Comparison of ENCODE assay signal across 1 cellular context in genomic region chr20:35663813-35664543, GRCh38.
TF ChIP-seq lines count a peak whose summit lies in the region.

No MANE protein-coding gene starts in this region.

TF ChIP-seq in GM23338, 12 proteins besides CTCF, POLR2A, EP300 and RAD21 (continued from another document):
- no peak for TF ChIP-seq ZNF331 (CRISPR knock-in tag; IDR thresholded peaks at IDR 0.05; ENCODE audit: low read depth)
- no peak for TF ChIP-seq EZH2 (IDR thresholded peaks at IDR 0.05; ENCODE audit: low read depth, unreplicated experiment)
